ENCODE assay signal across 18 cellular contexts in the genomic region with DNA sequence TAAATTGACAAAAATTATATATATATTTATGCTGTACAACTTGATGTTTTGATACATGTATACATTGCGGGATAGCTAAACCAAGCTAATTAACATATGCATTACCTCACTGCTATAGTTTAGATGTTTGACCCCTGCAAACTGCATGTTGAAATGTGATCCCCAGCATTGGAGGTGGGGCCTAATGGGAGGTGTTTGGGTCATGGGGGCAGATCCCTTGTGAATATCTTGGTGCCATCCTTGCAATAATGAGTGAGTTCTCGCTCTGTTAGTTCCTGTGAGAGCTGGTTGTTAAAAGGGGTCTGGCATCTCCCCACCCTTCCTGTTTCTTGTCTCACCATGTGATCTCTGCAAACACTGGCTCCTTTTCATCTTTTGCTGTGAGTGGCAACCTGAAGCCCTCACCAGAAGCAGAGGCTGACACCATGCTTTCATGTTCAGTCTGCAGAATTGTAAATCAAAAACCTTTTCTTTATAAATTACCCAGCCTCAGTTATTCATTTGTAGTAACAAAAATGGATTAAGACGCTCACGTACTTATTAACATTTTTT.
"Had no signal": no experiment of that assay in that cellular context is flagged by ENCODE, and none has a peak within 500 bp of the region (broad histone marks: within the 10 kb centered on the region; RNA-seq: fewer than 3 reads in every experiment).

No MANE protein-coding gene starts in this region.

- FAIRE-seq: islet of Langerhans had no signal

- H3K27ac ChIP-seq: dorsolateral prefrontal cortex, gastrocnemius medialis, heart right ventricle, ovary, sigmoid colon, spleen, testis, upper lobe of right lung had no signal

- H3K4me1 ChIP-seq: gastrocnemius medialis, heart right ventricle, sigmoid colon, spleen, testis, upper lobe of right lung had no signal

- H3K9me3 ChIP-seq: gastrocnemius medialis, heart right ventricle, ovary, spleen, testis, upper lobe of right lung had no signal

- H3K27me3 ChIP-seq: gastrocnemius medialis, ovary, sigmoid colon, testis, upper lobe of right lung had no signal

- H3K4me3 ChIP-seq: dorsolateral prefrontal cortex, gastrocnemius medialis, heart right ventricle, lung, ovary, sigmoid colon, spleen, testis, upper lobe of right lung had no signal

- H3K36me3 ChIP-seq: gastrocnemius medialis, heart right ventricle, ovary, sigmoid colon, spleen, upper lobe of right lung had no signal

- DNase-seq: activated CD4-positive, alpha-beta T cell treated with anti-CD3 and anti-CD28 coated beads, Interleukin-2, amount 50 U/mL, for 4 hours; activated CD4-positive, CD25-positive, alpha-beta regulatory T cell treated with anti-CD3 and anti-CD28 coated beads, Interleukin-2, amount 50 U/mL, for 72 hours; activated CD8-positive, alpha-beta memory T cell treated with anti-CD3 and anti-CD28 coated beads, Interleukin-2, amount 10 ng/mL, durations not matched to agents 7 days and 5 days; activated naive CD4-positive, alpha-beta T cell treated with anti-CD3 and anti-CD28 coated beads, Interleukin-2, amount 50 U/mL, for 16 hours; activated T-cell treated with anti-CD3 and anti-CD28 coated beads, Interleukin-2, amount 50 U/mL, for 1 hour; dorsolateral prefrontal cortex; erythroblast; gastrocnemius medialis; heart right ventricle; left colon; ovary; sigmoid colon; spleen; stimulated activated naive CD8-positive, alpha-beta T cell treated with anti-CD3 and anti-CD28 coated beads, Interleukin-15, amount 100 ng/mL, for 72 hours; testis; upper lobe of right lung had no signal

- ATAC-seq: activated CD8-positive, alpha-beta memory T cell treated with anti-CD3 and anti-CD28 coated beads, Interleukin-2, amount 10 ng/mL, durations not matched to agents 7 days and 5 days; gastrocnemius medialis; heart right ventricle; left colon; stimulated activated naive CD8-positive, alpha-beta T cell treated with anti-CD3 and anti-CD28 coated beads, Interleukin-15, amount 100 ng/mL, for 72 hours; upper lobe of right lung had no signal
